Comparison of ENCODE assay signal across 8 cellular contexts in genomic region chr11:64229959-64230208, GRCh38. TPM values are rescaled to one million over a fixed set of nuclear protein-coding genes. Genes with fewer than 3 reads are reported as not detected.
DNase-seq lines count a peak whose midpoint lies in the region; TF ChIP-seq lines count a peak whose summit lies in the region.

No MANE protein-coding gene starts in this region.

- no peak for DNase-seq in fibroblast of villous mesenchyme (ENCODE audit: low read depth)
- DNase-seq in retinal pigment epithelial cell (ENCODE audit: low read depth): no peak
- no peak for DNase-seq in NCI-H446 treated with DMSO at 0.1 percent for 48 hours (lab: John Stamatoyannopoulos, UW)
- DNase-seq in DMS53 treated with DMSO at 0.1 percent for 48 hours (lab: John Stamatoyannopoulos, UW; ENCODE audit: unreplicated experiment): no peak
- DNase-seq in NK-92 treated with Interleukin-12 subunit alpha and Interleukin-12 subunit beta, amount 100 ng/mL, for 24 hours (lab: John Stamatoyannopoulos, UW): no peak
- DNase-seq in Kasumi-1 (lab: John Stamatoyannopoulos, UW): no peak

- TF ChIP-seq CTCF in VCaP (conservative IDR thresholded peaks at IDR 0.05): no peak
- TF ChIP-seq CTCF in fibroblast of villous mesenchyme (IDR thresholded peaks at IDR 0.05; ENCODE audit: insufficient read depth, low read depth, low read length): no peak
- TF ChIP-seq CTCF in retinal pigment epithelial cell (conservative IDR thresholded peaks at IDR 0.05; ENCODE audit: low read depth, low read length): no peak

- H3K4me3 ChIP-seq in GM08714 (ENCODE audit: low read length): peak overlapping the region; percentile 36; the same call in 1 of the 2 replicates
- H3K4me3 ChIP-seq in fibroblast of villous mesenchyme (ENCODE audit: low read depth, low read length): peak overlapping the region; percentile 67
- peak overlapping the region; percentile 81 for H3K4me3 ChIP-seq in retinal pigment epithelial cell (ENCODE audit: low read length)

- H3K27ac ChIP-seq in VCaP: peak overlapping the region; percentile 94

RNA-seq across cellular contexts. Expression of gene DNAJC4, which starts 0.5 kb away (rescaled TPM):
- total RNA-seq in fibroblast of villous mesenchyme: 6.5 and 9.3 TPM in 2 replicates

RNA-seq across cellular contexts. Expression of gene NUDT22, which starts 3.8 kb away (rescaled TPM):
- 43.6 and 80.5 TPM in 2 replicates for total RNA-seq in fibroblast of villous mesenchyme

RNA-seq across cellular contexts. Expression of gene TRPT1, which starts 3.9 kb away (rescaled TPM):
- total RNA-seq in fibroblast of villous mesenchyme: 32.4 and 33.2 TPM in 2 replicates

RNA-seq across cellular contexts. Expression of gene VEGFB, which starts 4.5 kb away (rescaled TPM):
- total RNA-seq in fibroblast of villous mesenchyme: 17.7 and 21.9 TPM in 2 replicates

RNA-seq across cellular contexts. Expression of gene FKBP2, which starts 11.0 kb away (rescaled TPM):
- 46.7 and 47.5 TPM in 2 replicates for total RNA-seq in fibroblast of villous mesenchyme
